ENCODE assay signal across 10 cellular contexts in the genomic region with DNA sequence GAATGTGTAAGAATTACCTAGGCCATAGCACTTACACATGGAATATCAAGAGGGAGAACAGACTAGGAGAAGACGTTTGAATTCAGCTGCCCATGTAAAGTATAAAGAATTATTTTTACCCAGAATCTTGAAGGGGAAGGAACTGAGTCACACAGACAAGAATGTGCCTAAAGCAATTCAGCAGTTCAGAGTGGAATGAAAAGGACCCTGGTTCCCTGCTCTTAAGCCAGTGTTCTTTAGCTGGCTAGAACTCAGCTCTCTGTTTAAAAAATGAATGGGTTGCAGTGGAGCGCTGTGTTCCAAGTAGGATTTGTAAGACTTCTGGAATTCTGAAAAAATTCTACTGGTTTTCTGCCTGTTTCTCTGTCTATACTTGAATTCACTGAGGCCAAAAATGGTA.
DNase-seq lines count a peak whose midpoint lies in the region.
"Had no signal": no experiment of that assay in that cellular context is flagged by ENCODE, and none has a peak within 500 bp of the region (broad histone marks: within the 10 kb centered on the region; RNA-seq: fewer than 3 reads in every experiment).

No MANE protein-coding gene starts in this region.

- no peaks in the 10 kb centered on the region for H3K9me3 Mint-ChIP-seq in activated naive CD8-positive, alpha-beta T cell treated with anti-CD3 and anti-CD28 coated beads for 36 hours
- no peaks in the 10 kb centered on the region for H3K9me3 Mint-ChIP-seq in activated T-helper 2 cell treated with anti-CD3 and anti-CD28 coated beads, Interferon-gamma antibody, Interleukin-2, Interleukin-4, amounts not matched to agents 10 μg/mL and 5 μg/mL and 100 μg/mL, durations not matched to agents 14 hours and 24 hours and 36 hours
- H3K9me3 Mint-ChIP-seq: CD14-positive monocyte had no signal

- in situ Hi-C loops in ACHN (cut with HindIII; ENCODE audit: low pct_ligation_motif_present, low pct_unique_long_range_greater_than_20kb, low sequenced_read_pairs): no loop called here

- no peaks in the 10 kb centered on the region for H3K9me3 ChIP-seq in MG63

- no peaks in the 10 kb centered on the region for H3K36me3 ChIP-seq in MG63

- H3K27ac Mint-ChIP-seq in activated naive CD8-positive, alpha-beta T cell treated with anti-CD3 and anti-CD28 coated beads for 36 hours: no peak overlapping the region
- no peak overlapping the region for H3K27ac Mint-ChIP-seq in activated T-helper 2 cell treated with anti-CD3 and anti-CD28 coated beads, Interferon-gamma antibody, Interleukin-2, Interleukin-4, amounts not matched to agents 10 μg/mL and 5 μg/mL and 100 μg/mL, durations not matched to agents 14 hours and 24 hours and 36 hours
- H3K27ac Mint-ChIP-seq: CD14-positive monocyte had no signal

- H3K27ac ChIP-seq in epithelial cell of prostate: peak overlapping the region; percentile 72

- H3K4me3 Mint-ChIP-seq in activated naive CD8-positive, alpha-beta T cell treated with anti-CD3 and anti-CD28 coated beads for 36 hours: no peak overlapping the region
- no peak overlapping the region for H3K4me3 Mint-ChIP-seq in activated T-helper 2 cell treated with anti-CD3 and anti-CD28 coated beads, Interferon-gamma antibody, Interleukin-2, Interleukin-4, amounts not matched to agents 10 μg/mL and 5 μg/mL and 100 μg/mL, durations not matched to agents 14 hours and 24 hours and 36 hours (ENCODE audit: low read depth)
- H3K4me3 Mint-ChIP-seq: CD14-positive monocyte had no signal

- intact Hi-C loops in activated T-helper 2 cell treated with anti-CD3 and anti-CD28 coated beads, Interferon-gamma antibody, Interleukin-2, Interleukin-4, amounts not matched to agents 10 μg/mL and 5 μg/mL and 100 μg/mL, durations not matched to agents 14 hours and 24 hours and 36 hours (cut with micrococcal nuclease): no loop called here

- H3K4me1 Mint-ChIP-seq in activated naive CD8-positive, alpha-beta T cell treated with anti-CD3 and anti-CD28 coated beads for 36 hours: peaks cover 3% of the 10 kb centered on the region
- peaks cover 12% of the 10 kb centered on the region for H3K4me1 Mint-ChIP-seq in activated T-helper 2 cell treated with anti-CD3 and anti-CD28 coated beads, Interferon-gamma antibody, Interleukin-2, Interleukin-4, amounts not matched to agents 10 μg/mL and 5 μg/mL and 100 μg/mL, durations not matched to agents 14 hours and 24 hours and 36 hours (ENCODE audit: low read depth)

- DNase-seq in ACHN: peak; percentile 35
- DNase-seq in MG63: peak; percentile 67
- no peak for DNase-seq in epithelial cell of prostate (ENCODE audit: low read depth, low spot score)
- peak; percentile 52 for DNase-seq in myocyte (ENCODE audit: low read depth)
- DNase-seq in activated naive CD8-positive, alpha-beta T cell treated with anti-CD3 and anti-CD28 coated beads for 36 hours: no peak
- DNase-seq in activated T-helper 2 cell treated with anti-CD3 and anti-CD28 coated beads, Interferon-gamma antibody, Interleukin-2, Interleukin-4, amounts not matched to agents 10 μg/mL and 5 μg/mL and 100 μg/mL, durations not matched to agents 14 hours and 24 hours and 36 hours (ENCODE audit: low spot score): no peak
- no peak for DNase-seq in H4 (ENCODE audit: low spot score)
- DNase-seq in cerebellar nuclear complex (lab: John Stamatoyannopoulos, UW): no peak
- DNase-seq: NCI-H345 had no signal

- no peak overlapping the region for H3K4me3 ChIP-seq in MG63

- H3K27me3 Mint-ChIP-seq in activated naive CD8-positive, alpha-beta T cell treated with anti-CD3 and anti-CD28 coated beads for 36 hours: no peaks in the 10 kb centered on the region
- no peaks in the 10 kb centered on the region for H3K27me3 Mint-ChIP-seq in activated T-helper 2 cell treated with anti-CD3 and anti-CD28 coated beads, Interferon-gamma antibody, Interleukin-2, Interleukin-4, amounts not matched to agents 10 μg/mL and 5 μg/mL and 100 μg/mL, durations not matched to agents 14 hours and 24 hours and 36 hours (ENCODE audit: low read depth)

- no peaks in the 10 kb centered on the region for H3K36me3 Mint-ChIP-seq in activated naive CD8-positive, alpha-beta T cell treated with anti-CD3 and anti-CD28 coated beads for 36 hours
- no peaks in the 10 kb centered on the region for H3K36me3 Mint-ChIP-seq in activated T-helper 2 cell treated with anti-CD3 and anti-CD28 coated beads, Interferon-gamma antibody, Interleukin-2, Interleukin-4, amounts not matched to agents 10 μg/mL and 5 μg/mL and 100 μg/mL, durations not matched to agents 14 hours and 24 hours and 36 hours (ENCODE audit: low read depth)
- H3K36me3 Mint-ChIP-seq: CD14-positive monocyte had no signal

- no peaks in the 10 kb centered on the region for H3K27me3 ChIP-seq in MG63

Comparison
In these comparisons a context has a peak if more than half of its experiments do, and no peak if none do; other contexts are left out.
1. DNase-seq: peak in ACHN (single experiment), MG63 (single experiment) and myocyte (single experiment); none in epithelial cell of prostate (single experiment), activated naive CD8-positive, alpha-beta T cell treated with anti-CD3 and anti-CD28 coated beads for 36 hours (single experiment), activated T-helper 2 cell treated with anti-CD3 and anti-CD28 coated beads, Interferon-gamma antibody, Interleukin-2, Interleukin-4, amounts not matched to agents 10 μg/mL and 5 μg/mL and 100 μg/mL, durations not matched to agents 14 hours and 24 hours and 36 hours (single experiment), H4 (single experiment) and cerebellar nuclear complex (0 of 2).